Comparison of ENCODE assay signal across 27 cellular contexts in the genomic region with DNA sequence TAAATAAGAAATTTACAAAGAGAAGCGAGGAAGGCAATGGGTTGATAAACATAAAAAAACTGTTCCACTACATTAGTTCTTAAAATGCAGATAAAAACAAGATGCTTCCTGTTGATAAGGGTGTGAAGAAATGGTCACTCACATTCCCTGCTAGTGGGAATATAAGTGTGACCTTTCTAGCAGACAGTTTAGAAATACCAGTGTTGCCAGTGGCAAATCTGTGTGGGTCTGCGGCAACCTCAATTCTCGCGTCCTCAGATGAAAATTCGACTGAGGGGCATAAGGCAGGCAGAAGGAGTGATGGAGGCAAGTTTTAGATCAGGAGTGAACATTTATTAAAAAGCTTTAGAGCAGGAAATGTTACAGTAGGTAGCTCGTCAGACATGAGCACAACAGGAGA.
"Had no signal": no experiment of that assay in that cellular context is flagged by ENCODE, and none has a peak within 500 bp of the region (broad histone marks: within the 10 kb centered on the region; RNA-seq: fewer than 3 reads in every experiment).

No MANE protein-coding gene starts in this region.

- H3K36me3 Mint-ChIP-seq: activated naive CD8-positive, alpha-beta T cell treated with anti-CD3 and anti-CD28 coated beads for 36 hours had no signal

- H3K4me3 Mint-ChIP-seq: activated CD4-positive, alpha-beta T cell treated with anti-CD3 and anti-CD28 coated beads, Interleukin-2, amount 10 ng/mL, durations not matched to agents 24 days and 14 days; activated CD8-positive, alpha-beta T cell treated with anti-CD3 and anti-CD28 coated beads for 36 hours; activated naive CD8-positive, alpha-beta T cell treated with anti-CD3 and anti-CD28 coated beads for 36 hours; activated T-cell treated with anti-CD3 and anti-CD28 coated beads, Interleukin-2, amount 50 U/mL, for 72 hours; activated T-helper 17 cell treated with anti-CD3 and anti-CD28 coated beads, Interleukin-2, amount 50 U/mL, for 72 hours; T-helper 1 cell treated with Interleukin-12 subunit alpha and Interleukin-12 subunit beta and Interleukin-4 antibody, amounts not matched to agents 30 μg/mL and 1 μg/mL, for 36 hours; T-helper 2 cell treated with Interferon-gamma antibody and Interleukin-4, amounts not matched to agents 5 μg/mL and 100 μg/mL, for 36 hours had no signal

- H3K9me3 Mint-ChIP-seq: activated CD4-positive, alpha-beta T cell treated with anti-CD3 and anti-CD28 coated beads, Interleukin-2, amount 10 ng/mL, durations not matched to agents 24 days and 14 days; activated CD8-positive, alpha-beta T cell treated with anti-CD3 and anti-CD28 coated beads for 36 hours; activated naive CD8-positive, alpha-beta T cell treated with anti-CD3 and anti-CD28 coated beads for 36 hours; activated T-cell treated with anti-CD3 and anti-CD28 coated beads, Interleukin-2, amount 50 U/mL, for 72 hours; T-helper 1 cell treated with Interleukin-12 subunit alpha and Interleukin-12 subunit beta and Interleukin-4 antibody, amounts not matched to agents 30 μg/mL and 1 μg/mL, for 36 hours; T-helper 2 cell treated with Interferon-gamma antibody and Interleukin-4, amounts not matched to agents 5 μg/mL and 100 μg/mL, for 36 hours had no signal

- H3K4me1 Mint-ChIP-seq: activated CD4-positive, alpha-beta T cell treated with anti-CD3 and anti-CD28 coated beads, Interleukin-2, amount 10 ng/mL, durations not matched to agents 24 days and 14 days; activated naive CD8-positive, alpha-beta T cell treated with anti-CD3 and anti-CD28 coated beads for 36 hours; activated T-helper 17 cell treated with anti-CD3 and anti-CD28 coated beads, Interleukin-2, amount 50 U/mL, for 72 hours had no signal

- H3K27me3 Mint-ChIP-seq: activated CD4-positive, alpha-beta T cell treated with anti-CD3 and anti-CD28 coated beads, Interleukin-2, amount 10 ng/mL, durations not matched to agents 24 days and 14 days; activated CD8-positive, alpha-beta T cell treated with anti-CD3 and anti-CD28 coated beads for 36 hours; activated naive CD8-positive, alpha-beta T cell treated with anti-CD3 and anti-CD28 coated beads for 36 hours had no signal

- DNase-seq: activated CD4-positive, alpha-beta T cell treated with anti-CD3 and anti-CD28 coated beads, Interleukin-2, amount 10 ng/mL, durations not matched to agents 24 days and 14 days; activated CD4-positive, alpha-beta T cell treated with anti-CD3 and anti-CD28 coated beads, Interleukin-2, amount 50 U/mL, for 4 hours; activated CD8-positive, alpha-beta T cell treated with anti-CD3 and anti-CD28 coated beads for 36 hours; activated effector memory CD4-positive, alpha-beta T cell treated with anti-CD3 and anti-CD28 coated beads, Interleukin-2, amount 50 U/mL, for 16 hours; activated naive CD4-positive, alpha-beta T cell; activated naive CD4-positive, alpha-beta T cell treated with anti-CD3 and anti-CD28 coated beads, Interleukin-2, amount 50 U/mL, for 16 hours; activated naive CD8-positive, alpha-beta T cell treated with anti-CD3 and anti-CD28 coated beads for 36 hours; activated T-cell treated with anti-CD3 and anti-CD28 coated beads, Interleukin-2, amount 50 U/mL, for 1 hour; activated T-cell treated with anti-CD3 and anti-CD28 coated beads, Interleukin-2, amount 50 U/mL, for 72 hours; amniotic stem cell; aorta; brain microvascular endothelial cell; central memory CD4-positive, alpha-beta T cell; Karpas-422; MG63; MV-4-11; NCI-H1092; NCI-H1436 treated with DMSO at 0.1 percent for 48 hours; NCI-H1694 treated with DMSO at 0.1 percent for 48 hours; NCI-H2029; NCI-H345; NCI-H524 treated with DMSO at 0.1 percent for 48 hours; SHP77; SJCRH30 had no signal

- H3K27ac Mint-ChIP-seq: activated CD4-positive, alpha-beta T cell treated with anti-CD3 and anti-CD28 coated beads, Interleukin-2, amount 10 ng/mL, durations not matched to agents 24 days and 14 days; activated CD8-positive, alpha-beta T cell treated with anti-CD3 and anti-CD28 coated beads for 36 hours; activated naive CD8-positive, alpha-beta T cell treated with anti-CD3 and anti-CD28 coated beads for 36 hours; activated T-cell treated with anti-CD3 and anti-CD28 coated beads, Interleukin-2, amount 50 U/mL, for 72 hours; activated T-helper 17 cell treated with anti-CD3 and anti-CD28 coated beads, Interleukin-2, amount 50 U/mL, for 72 hours; T-helper 1 cell treated with Interleukin-12 subunit alpha and Interleukin-12 subunit beta and Interleukin-4 antibody, amounts not matched to agents 30 μg/mL and 1 μg/mL, for 36 hours; T-helper 2 cell treated with Interferon-gamma antibody and Interleukin-4, amounts not matched to agents 5 μg/mL and 100 μg/mL, for 36 hours had no signal
